15 cellular contexts compared by ENCODE assay signal in the genomic region with DNA sequence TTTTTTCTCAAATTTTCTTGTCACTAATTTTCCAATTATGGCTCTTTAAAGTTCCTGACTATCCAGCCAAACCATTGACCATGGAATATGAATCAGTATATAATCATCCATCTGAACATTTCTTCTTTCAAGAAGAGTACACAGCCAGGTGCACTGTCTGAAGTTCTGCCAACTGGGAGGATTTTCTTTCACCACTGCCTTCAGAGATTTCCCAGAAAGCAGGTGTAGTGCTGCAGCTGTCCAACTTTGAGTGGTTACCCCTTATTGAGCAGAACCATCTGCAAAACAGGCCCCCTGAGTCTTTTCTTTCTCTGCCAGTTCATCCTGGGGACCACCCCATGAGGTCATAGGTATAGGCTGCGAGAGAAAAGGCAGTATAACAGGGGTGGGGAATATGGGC.
DNase-seq lines count a peak whose midpoint lies in the region; ATAC-seq and TF ChIP-seq lines count a peak whose summit lies in the region.
"Had no signal": no experiment of that assay in that cellular context is flagged by ENCODE, and none has a peak within 500 bp of the region (broad histone marks: within the 10 kb centered on the region; RNA-seq: fewer than 3 reads in every experiment).

No MANE protein-coding gene starts in this region.

- ATAC-seq in PC-3 = no peak
- ATAC-seq in GM21723 (IDR thresholded peaks at IDR 0.05; ENCODE audit: unreplicated experiment) = no peak
- ATAC-seq: A549 had no signal

- H3K4me3 ChIP-seq in mammary epithelial cell (replicated peaks in 1 of 3; ENCODE audit: insufficient read depth in 1 of 3, low read depth in 2 of 3, low read length in 3 of 3) (no peak overlapping the region), PC-3 (ENCODE audit: low read length) (no peak overlapping the region)
- H3K4me3 ChIP-seq: A549, HAP-1 had no signal

- no peaks in the 10 kb centered on the region for H3F3A ChIP-seq in PC-3 (ENCODE audit: low read length, unreplicated experiment)

- DNase-seq in mammary epithelial cell (peak; percentile 40), MCF 10A (ENCODE audit: unreplicated experiment) (no peak), PC-3 (peak; percentile 34), myocyte (ENCODE audit: low read depth) (peak; percentile 80), GM20000 (ENCODE audit: low spot score) (no peak), globus pallidus (ENCODE audit: low spot score) (no peak)
- DNase-seq: BE2C; Caco-2; CD4-positive, alpha-beta memory T cell; DND-41; GDM1 had no signal

- POLR2A ChIA-PET in MCF 10A (lab: Yijun Ruan, JAX) = no interaction called here
- POLR2A ChIA-PET in PC-3 (lab: Charles Lee; ENCODE audit: unreplicated experiment) = interaction anchor here (0.6 kb wide), 1 partner anchor 117 kb away, joined by 3 read pairs; no protein-coding TSS in a partner anchor

- dilution Hi-C loops in mammary epithelial cell (cut with HindIII; ENCODE audit: low sequenced_read_pairs) = loop anchor here (5.0 kb wide), 1 partner anchor 61 kb away; no protein-coding TSS in a partner anchor

- in situ Hi-C loops in mammary epithelial cell (cut with MboI; ENCODE audit: low sequenced_read_pairs in 2 of 2) = no loop called here

- H3K4me1 Mint-ChIP-seq in MCF 10A (ENCODE audit: insufficient read depth, unreplicated experiment) = peaks cover 20% of the 10 kb centered on the region
- H3K4me1 Mint-ChIP-seq: CD4-positive, alpha-beta memory T cell had no signal

- no peaks in the 10 kb centered on the region for H3K9me3 ChIP-seq in mammary epithelial cell (replicated peaks; ENCODE audit: insufficient read depth, low read length)
- no peaks in the 10 kb centered on the region for H3K9me3 ChIP-seq in PC-3 (ENCODE audit: low read length)
- H3K9me3 ChIP-seq: BE2C, Caco-2, HAP-1 had no signal

- intact Hi-C loops in mammary epithelial cell (cut with micrococcal nuclease) (loop anchor here (10.0 kb wide), 1 partner anchor 111 kb away; no protein-coding TSS in a partner anchor), MCF 10A (cut with micrococcal nuclease) (no loop called here), PC-3 (cut with micrococcal nuclease) (no loop called here)

- H3K27me3 ChIP-seq in mammary epithelial cell (ENCODE audit: insufficient read depth, low read length) (no peaks in the 10 kb centered on the region), PC-3 (ENCODE audit: low read length) (no peaks in the 10 kb centered on the region)
- H3K27me3 ChIP-seq: BE2C had no signal

- TF ChIP-seq CTCF in mammary epithelial cell (conservative IDR thresholded peaks at IDR 0.05 in 1 of 2, IDR thresholded peaks at IDR 0.05 in 1 of 2; ENCODE audit: extremely low read depth in 1 of 2, insufficient read depth in 1 of 2, low read depth in 1 of 2, low read length in 2 of 2) = no peak
- no peak for TF ChIP-seq CTCF in MCF 10A (IDR thresholded peaks at IDR 0.05; ENCODE audit: unreplicated experiment)
- no peak for TF ChIP-seq CTCF in PC-3 (conservative IDR thresholded peaks at IDR 0.05; ENCODE audit: low read depth, low read length)
- no peak for TF ChIP-seq CTCF in GM20000 (IDR thresholded peaks at IDR 0.05; ENCODE audit: extremely low read depth, missing control alignments)

- H2AFZ ChIP-seq in mammary epithelial cell (ENCODE audit: low read depth, low read length) = no peak overlapping the region
- H2AFZ ChIP-seq in PC-3 (ENCODE audit: low read length) = no peak overlapping the region

- no peaks in the 10 kb centered on the region for H3K36me3 ChIP-seq in mammary epithelial cell (ENCODE audit: insufficient read depth, low read length)
- H3K36me3 ChIP-seq in PC-3 (ENCODE audit: low read depth, low read length) = no peaks in the 10 kb centered on the region
- H3K36me3 ChIP-seq: BE2C, HAP-1 had no signal

- WGBS in mammary epithelial cell (ENCODE audit: low coverage, missing lambda C conversion rate) = 93% methylated on average over 1 of the region's 1 CpG

- no TSS peak for BruUV-seq in mammary epithelial cell (replicated peaks; lab: Mats Ljungman, UMichigan)
- BruUV-seq in MCF 10A (replicated peaks; lab: Mats Ljungman, UMichigan) = no TSS peak
- no TSS peak for BruUV-seq in PC-3 (replicated peaks; lab: Mats Ljungman, UMichigan)

- no peaks in the 10 kb centered on the region for H3K9me3 Mint-ChIP-seq in MCF 10A (ENCODE audit: unreplicated experiment)

- H3K36me3 Mint-ChIP-seq in MCF 10A (ENCODE audit: insufficient read depth, unreplicated experiment) = peaks cover 4% of the 10 kb centered on the region
- H3K36me3 Mint-ChIP-seq: CD4-positive, alpha-beta memory T cell had no signal

- H3K4me2 ChIP-seq in mammary epithelial cell (ENCODE audit: insufficient read depth, low read depth, low read length) (no peak overlapping the region), PC-3 (ENCODE audit: low read length) (no peak overlapping the region)
- H3K4me2 ChIP-seq: A549 had no signal

- H4K20me1 ChIP-seq in mammary epithelial cell (ENCODE audit: insufficient read depth, low read length) (no peaks in the 10 kb centered on the region), PC-3 (ENCODE audit: low read length) (no peaks in the 10 kb centered on the region)

- H3K27me3 Mint-ChIP-seq in MCF 10A (ENCODE audit: insufficient read depth, unreplicated experiment) = no peaks in the 10 kb centered on the region
- H3K27me3 Mint-ChIP-seq: CD4-positive, alpha-beta memory T cell had no signal

- no peaks in the 10 kb centered on the region for H3K9me2 ChIP-seq in PC-3 (replicated peaks; ENCODE audit: low read length)

- no peak overlapping the region for H3K27ac Mint-ChIP-seq in MCF 10A (ENCODE audit: low read depth, unreplicated experiment)
- H3K27ac Mint-ChIP-seq: CD4-positive, alpha-beta memory T cell had no signal

- H3K9ac ChIP-seq in mammary epithelial cell (ENCODE audit: insufficient read depth, low read length) = no peak overlapping the region
- no peak overlapping the region for H3K9ac ChIP-seq in PC-3 (ENCODE audit: low read length)

- H3K27ac ChIP-seq in mammary epithelial cell (ENCODE audit: insufficient read depth, low read depth, low read length) = no peak overlapping the region
- H3K27ac ChIP-seq in PC-3 (ENCODE audit: low read length) = no peak overlapping the region
- H3K27ac ChIP-seq: C4-2B had no signal

- H3K4me1 ChIP-seq in mammary epithelial cell (ENCODE audit: insufficient read depth, low read length) = peaks cover 30% of the 10 kb centered on the region
- H3K4me1 ChIP-seq in PC-3 (ENCODE audit: insufficient read depth, low read length) = peaks cover 23% of the 10 kb centered on the region
- H3K4me1 ChIP-seq: Caco-2, HAP-1 had no signal

- no peak overlapping the region for H3K4me3 Mint-ChIP-seq in MCF 10A (ENCODE audit: unreplicated experiment)
- H3K4me3 Mint-ChIP-seq: CD4-positive, alpha-beta memory T cell had no signal

- CTCF ChIA-PET in mammary epithelial cell (lab: Charles Lee; ENCODE audit: low non-redundant PET) = no interaction called here
- CTCF ChIA-PET in MCF 10A (lab: Yijun Ruan, JAX) = no interaction called here
- CTCF ChIA-PET in PC-3 (lab: Charles Lee) = no interaction called here

- H3K79me2 ChIP-seq in mammary epithelial cell (ENCODE audit: insufficient read depth, low read length) = no peaks in the 10 kb centered on the region
- H3K79me2 ChIP-seq in PC-3 (ENCODE audit: low read length) = no peaks in the 10 kb centered on the region

Comparison
In these comparisons a context has a peak if more than half of its experiments do, and no peak if none do; other contexts are left out.
1. DNase-seq: peak in mammary epithelial cell (single experiment), PC-3 (single experiment) and myocyte (single experiment); none in MCF 10A (single experiment), GM20000 (single experiment) and globus pallidus (single experiment).